In genomic region chr11:77244277-77245014, GRCh38 we compare ENCODE assay signal across 12 cellular contexts. TPM values are rescaled to one million over a fixed set of nuclear protein-coding genes. Genes with fewer than 3 reads are reported as not detected.
DNase-seq lines count a peak whose midpoint lies in the region; ATAC-seq and TF ChIP-seq lines count a peak whose summit lies in the region.
"Had no signal": no experiment of that assay in that cellular context is flagged by ENCODE, and none has a peak within 500 bp of the region (broad histone marks: within the 10 kb centered on the region; RNA-seq: fewer than 3 reads in every experiment).

No MANE protein-coding gene starts in this region.

- H3K27me3 ChIP-seq in MG63 (no peaks in the 10 kb centered on the region), tibial artery (no peaks in the 10 kb centered on the region), MM.1S (replicated peaks; ENCODE audit: insufficient read depth, low read length) (no peaks in the 10 kb centered on the region)

- H3K4me1 ChIP-seq in tibial artery (no peaks in the 10 kb centered on the region), MM.1S (ENCODE audit: low read length) (no peaks in the 10 kb centered on the region)

- peak; percentile 85 for DNase-seq in DMS53 (lab: John Stamatoyannopoulos, UW)
- peak; percentile 14 for DNase-seq in MG63
- DNase-seq in non-pigmented ciliary epithelial cell (ENCODE audit: low read depth) = peak; percentile 34
- DNase-seq in tibial artery = no peak
- DNase-seq in central memory CD4-positive, alpha-beta T cell = no peak
- DNase-seq in MM.1S = no peak

- H3K9ac ChIP-seq in MM.1S (ENCODE audit: low read length) = no peak overlapping the region

- H3K4me2 ChIP-seq in MM.1S (ENCODE audit: low read depth, low read length) = no peak overlapping the region

- H2AFZ ChIP-seq in MM.1S (ENCODE audit: low read length) = no peak overlapping the region

- no peak overlapping the region for H3K4me3 ChIP-seq in MG63
- no peak overlapping the region for H3K4me3 ChIP-seq in tibial artery
- H3K4me3 ChIP-seq in MM.1S (ENCODE audit: low read length) = no peak overlapping the region

- H3K9me2 ChIP-seq in MM.1S (replicated peaks; ENCODE audit: insufficient read depth, low read length) = no peaks in the 10 kb centered on the region

- intact Hi-C loops in tibial artery (cut with DNase I; ENCODE audit: low total_unique reads) = no loop called here

- 0 out of 2 replicates have a peak, but pooled peaks cover 2% of the 10 kb centered on the region for H3K9me3 ChIP-seq in MG63
- H3K9me3 ChIP-seq in tibial artery = no peaks in the 10 kb centered on the region
- H3K9me3 ChIP-seq in MM.1S (replicated peaks; ENCODE audit: insufficient read depth, low read length) = no peaks in the 10 kb centered on the region

- TF ChIP-seq CTCF in tibial artery (IDR thresholded peaks at IDR 0.05) (no peak), MM.1S (IDR thresholded peaks at IDR 0.05; ENCODE audit: low read length) (no peak)

- H3K36me3 ChIP-seq in MG63 (no peaks in the 10 kb centered on the region), tibial artery (no peaks in the 10 kb centered on the region), MM.1S (replicated peaks; ENCODE audit: insufficient read depth, low read length) (no peaks in the 10 kb centered on the region)

- H3F3A ChIP-seq in MM.1S (ENCODE audit: insufficient read depth, low read length) = no peaks in the 10 kb centered on the region

- H3K79me2 ChIP-seq in MM.1S (ENCODE audit: low read length) = no peaks in the 10 kb centered on the region

- H3K27ac ChIP-seq in cingulate gyrus (ENCODE audit: low read depth, low read length) (peak overlapping the region; percentile 19), tibial artery (no peak overlapping the region), MM.1S (ENCODE audit: low read length) (no peak overlapping the region)

- no peak for ATAC-seq in HG02973 (IDR thresholded peaks at IDR 0.05; ENCODE audit: unreplicated experiment)

- H4K20me1 ChIP-seq in MM.1S (ENCODE audit: insufficient read depth, low read length) = no peaks in the 10 kb centered on the region

RNA-seq across cellular contexts. Expression of gene GDPD4, which starts 57.0 kb away (rescaled TPM):
- not detected in 2 replicates for total RNA-seq in MG63 (2014; rRNA removed; shearing (Covaris generic); ENCODE audit: low replicate concordance)
- total RNA-seq: epithelial cell of proximal tubule; mononuclear cell; T-helper 1 cell treated with Interleukin-12 subunit alpha and Interleukin-12 subunit beta and Interleukin-4 antibody, amounts not matched to agents 30 ng/mL and 1 ng/mL, for 36 hours; urinary bladder had no signal

Comparison
In these comparisons a context has a peak if more than half of its experiments do, and no peak if none do; other contexts are left out.
1. DNase-seq: peak in DMS53 (single experiment), MG63 (single experiment) and non-pigmented ciliary epithelial cell (single experiment); none in tibial artery (0 of 2), central memory CD4-positive, alpha-beta T cell (single experiment) and MM.1S (single experiment).